In the genomic region with DNA sequence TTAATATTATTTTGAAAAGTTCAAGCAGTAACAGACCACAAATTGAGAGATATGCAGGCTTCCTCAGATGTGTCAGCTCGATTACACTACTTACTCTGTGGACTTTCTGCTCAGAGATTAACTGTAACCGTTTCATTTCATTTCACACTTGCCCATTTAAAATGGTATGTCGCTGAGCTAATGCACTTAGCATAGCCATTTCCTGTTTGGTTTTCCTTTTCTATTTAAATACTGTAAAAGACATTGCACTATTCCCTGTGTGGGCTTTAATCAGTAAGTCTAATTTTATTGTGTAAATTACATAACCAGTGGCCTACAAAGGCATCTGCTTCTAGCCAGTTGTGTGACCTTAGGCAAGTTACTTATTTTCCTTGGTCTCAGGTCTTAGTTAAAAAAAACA, we compare ENCODE assay signal across 10 cellular contexts.
A peak's percentile ranks its signal among the peaks of the same experiment; 100 is the strongest.
DNase-seq lines count a peak whose midpoint lies in the region; ATAC-seq and TF ChIP-seq lines count a peak whose summit lies in the region.
"Had no signal": no experiment of that assay in that cellular context is flagged by ENCODE, and none has a peak within 500 bp of the region (broad histone marks: within the 10 kb centered on the region; RNA-seq: fewer than 3 reads in every experiment).

No MANE protein-coding gene starts in this region.

- no peak for TF ChIP-seq CTCF in GM10266 (IDR thresholded peaks at IDR 0.05; ENCODE audit: control insufficient read depth, insufficient read depth, low read depth, missing control alignments)
- TF ChIP-seq CTCF in gastroesophageal sphincter (IDR thresholded peaks at IDR 0.05), result no peak
- TF ChIP-seq CTCF in gastrocnemius medialis (IDR thresholded peaks at IDR 0.05 in 4 of 5, conservative IDR thresholded peaks at IDR 0.05 in 1 of 5), result no peak

- H3K4me1 ChIP-seq in gastroesophageal sphincter (peaks cover 4 to 17% (median 8%) of the 10 kb centered on the region in 3 donors), gastrocnemius medialis (peaks cover 20 to 23% of the 10 kb centered on the region in 2 donors)

- in situ Hi-C loops in gastrocnemius medialis (cut with MboI; ENCODE audit: low sequenced_read_pairs in 4 of 4), result no loop called here

- no peak for TF ChIP-seq EP300 in gastroesophageal sphincter (IDR thresholded peaks at IDR 0.05)

- ATAC-seq in gastroesophageal sphincter (no peak), gastrocnemius medialis (peak; percentile 49 to 51), GM21515 (IDR thresholded peaks at IDR 0.05; ENCODE audit: unreplicated experiment) (no peak), GM21526 (IDR thresholded peaks at IDR 0.05; ENCODE audit: low FRiP score, unreplicated experiment) (no peak)

- WGBS in gastroesophageal sphincter (ENCODE audit: low coverage in 1 of 2), 2 donors, result 7 to 15% methylated on average over 3 of the region's 3 CpGs

- H3K4me3 ChIP-seq in gastroesophageal sphincter, result no peak overlapping the region
- H3K4me3 ChIP-seq in gastrocnemius medialis, result peak overlapping the region in 1 of 4 donors; percentile 12

- H3K9me3 ChIP-seq in gastroesophageal sphincter (no peaks in the 10 kb centered on the region), gastrocnemius medialis (no peaks in the 10 kb centered on the region)
- H3K9me3 ChIP-seq: adrenal gland had no signal

- H3K36me3 ChIP-seq in gastroesophageal sphincter (no peaks in the 10 kb centered on the region), gastrocnemius medialis (no peaks in the 10 kb centered on the region)
- H3K36me3 ChIP-seq: adrenal gland had no signal

- intact Hi-C loops in gastrocnemius medialis (cut with DNase I; ENCODE audit: low total_unique reads), result loop anchor here (5.0 kb wide), 1 partner anchor 210 kb away; no protein-coding TSS in a partner anchor

- DNase-seq in GM10266 (ENCODE audit: extremely low spot score) (peak; percentile 5), OCI-M1 (lab: John Stamatoyannopoulos, UW) (peak; percentile 78), gastrocnemius medialis (no peak), RKO (ENCODE audit: low spot score) (no peak)
- DNase-seq in activated effector memory CD4-positive, alpha-beta T cell treated with anti-CD3 and anti-CD28 coated beads, Interleukin-2, amount 50 U/mL, for 16 hours, result no peak
- DNase-seq: adrenal gland, NCI-H146 had no signal

- H3K27me3 ChIP-seq in gastroesophageal sphincter (no peaks in the 10 kb centered on the region), gastrocnemius medialis (no peaks in the 10 kb centered on the region)
- H3K27me3 ChIP-seq: adrenal gland had no signal

- TF ChIP-seq POLR2A in gastroesophageal sphincter (IDR thresholded peaks at IDR 0.05) (no peak), gastrocnemius medialis (IDR thresholded peaks at IDR 0.05) (no peak)

- H3K27ac ChIP-seq in gastroesophageal sphincter (peak overlapping the region in 3 of 4 donors; percentile 2 to 69 (median 67)), gastrocnemius medialis (peak overlapping the region; percentile 37 to 72 (median 66))

Comparison
In these comparisons a context has a peak if more than half of its experiments do, and no peak if none do; other contexts are left out.
1. DNase-seq: peak in GM10266 (single experiment) and OCI-M1 (single experiment); none in gastrocnemius medialis (0 of 2), RKO (single experiment) and activated effector memory CD4-positive, alpha-beta T cell treated with anti-CD3 and anti-CD28 coated beads, Interleukin-2, amount 50 U/mL, for 16 hours (single experiment).
2. ATAC-seq: peak in gastrocnemius medialis (2 of 2); none in gastroesophageal sphincter (single experiment), GM21515 (single experiment) and GM21526 (single experiment).